Comparison of ENCODE assay signal across 27 cellular contexts in genomic region chr16:80330803-80331202, GRCh38.
"Had no signal": no experiment of that assay in that cellular context is flagged by ENCODE, and none has a peak within 500 bp of the region (broad histone marks: within the 10 kb centered on the region; RNA-seq: fewer than 3 reads in every experiment).

No MANE protein-coding gene starts in this region.

- H3K4me3 ChIP-seq: dorsolateral prefrontal cortex, esophagus muscularis mucosa, gastroesophageal sphincter, heart left ventricle, lung, neural progenitor cell, prostate gland, right atrium auricular region, sigmoid colon, spleen, testis, tibial artery, upper lobe of left lung had no signal

- H3K9ac ChIP-seq: neural progenitor cell had no signal

- DNase-seq: cortex of kidney; dorsolateral prefrontal cortex; effector CD8-positive, alpha-beta T cell; foreskin keratinocyte; heart left ventricle; hippocampal formation; left cardiac atrium; left ventricle myocardium superior; naive thymus-derived CD4-positive, alpha-beta T cell; sigmoid colon; spleen; stimulated activated CD4-positive, alpha-beta T cell treated with anti-CD3 and anti-CD28 coated beads, Interleukin-4, amount 100 ng/mL, for 4 hours; stimulated activated naive CD8-positive, alpha-beta T cell treated with anti-CD3 and anti-CD28 coated beads, Interleukin-15, Interleukin-2, amounts not matched to agents 100 U/mL and 50 U/mL, for 24 hours; substantia nigra; testis; tibial artery; upper lobe of left lung had no signal

- H3K27ac ChIP-seq: dorsolateral prefrontal cortex, esophagus muscularis mucosa, foreskin keratinocyte, gastroesophageal sphincter, heart left ventricle, neural progenitor cell, prostate gland, right atrium auricular region, sigmoid colon, spleen, testis, tibial artery, upper lobe of left lung had no signal

- H3K36me3 ChIP-seq: esophagus muscularis mucosa, gastroesophageal sphincter, heart left ventricle, neural progenitor cell, prostate gland, right atrium auricular region, sigmoid colon, spleen, tibial artery, upper lobe of left lung had no signal

- H3K36me3 Mint-ChIP-seq: memory B cell; naive thymus-derived CD4-positive, alpha-beta T cell; neural progenitor cell; stimulated activated memory B cell treated with anti-CD40 and anti-IgM and Interleukin-4, amounts not matched to agents 10 μg/mL and 1 μg/mL and 100 μg/mL, for 72 hours had no signal

- H3K27me3 Mint-ChIP-seq: central memory CD8-positive, alpha-beta T cell had no signal

- H3K27ac Mint-ChIP-seq: memory B cell; naive thymus-derived CD4-positive, alpha-beta T cell; stimulated activated memory B cell treated with anti-CD40 and anti-IgM and Interleukin-4, amounts not matched to agents 10 μg/mL and 1 μg/mL and 100 μg/mL, for 72 hours had no signal

- H3K27me3 ChIP-seq: gastroesophageal sphincter, neural progenitor cell, right atrium auricular region, sigmoid colon, testis, tibial artery had no signal

- H3K9me3 ChIP-seq: esophagus muscularis mucosa, gastroesophageal sphincter, heart left ventricle, prostate gland, right atrium auricular region, sigmoid colon, spleen, testis, tibial artery, upper lobe of left lung had no signal

- H3K4me1 Mint-ChIP-seq: central memory CD8-positive, alpha-beta T cell; memory B cell; naive thymus-derived CD4-positive, alpha-beta T cell; stimulated activated memory B cell treated with anti-CD40 and anti-IgM and Interleukin-4, amounts not matched to agents 10 μg/mL and 1 μg/mL and 100 μg/mL, for 72 hours had no signal

- ATAC-seq: foreskin keratinocyte; gastroesophageal sphincter; heart left ventricle; left cardiac atrium; left ventricle myocardium superior; naive thymus-derived CD4-positive, alpha-beta T cell; stimulated activated naive CD8-positive, alpha-beta T cell treated with anti-CD3 and anti-CD28 coated beads, Interleukin-15, Interleukin-2, amounts not matched to agents 100 U/mL and 50 U/mL, for 24 hours had no signal

- H3K9me3 Mint-ChIP-seq: central memory CD8-positive, alpha-beta T cell; memory B cell; naive thymus-derived CD4-positive, alpha-beta T cell; nephron; stimulated activated memory B cell treated with anti-CD40 and anti-IgM and Interleukin-4, amounts not matched to agents 10 μg/mL and 1 μg/mL and 100 μg/mL, for 72 hours had no signal

- H3K4me1 ChIP-seq: esophagus muscularis mucosa, foreskin keratinocyte, gastroesophageal sphincter, heart left ventricle, prostate gland, right atrium auricular region, sigmoid colon, spleen, testis, tibial artery, upper lobe of left lung had no signal

- H3K4me3 Mint-ChIP-seq: central memory CD8-positive, alpha-beta T cell; memory B cell; naive thymus-derived CD4-positive, alpha-beta T cell; nephron; neural progenitor cell; stimulated activated memory B cell treated with anti-CD40 and anti-IgM and Interleukin-4, amounts not matched to agents 10 μg/mL and 1 μg/mL and 100 μg/mL, for 72 hours had no signal
